Comparison of ENCODE assay signal across 31 cellular contexts in the genomic region with DNA sequence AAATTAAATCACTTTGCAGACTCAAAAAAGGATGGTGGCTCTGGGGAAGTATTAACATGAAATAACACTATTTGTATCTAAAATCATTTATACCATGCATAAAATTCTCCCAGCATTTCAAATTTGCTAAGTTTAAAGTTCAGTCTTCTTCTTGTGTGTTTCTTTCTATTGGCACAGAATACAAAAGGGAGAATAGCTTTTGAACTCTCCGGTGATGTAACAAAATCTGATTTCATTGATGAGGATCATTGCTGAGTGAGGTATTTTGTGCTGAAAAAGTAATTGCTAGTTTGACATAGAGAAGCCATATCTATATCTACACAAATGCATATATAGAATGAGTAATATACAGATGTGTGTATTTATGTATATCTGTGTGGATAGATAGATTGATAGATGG.
"Had no signal": no experiment of that assay in that cellular context is flagged by ENCODE, and none has a peak within 500 bp of the region (broad histone marks: within the 10 kb centered on the region; RNA-seq: fewer than 3 reads in every experiment).

No MANE protein-coding gene starts in this region.

- H3K27me3 ChIP-seq: SJCRH30 had no signal

- ATAC-seq: Panc1, Right ventricle myocardium inferior, SK-N-SH treated with all-trans-retinoic acid at 6 μM for 48 hours, T-cell had no signal

- H2AFZ ChIP-seq: PC-9 had no signal

- H3K9me3 Mint-ChIP-seq: T-cell had no signal

- DNase-seq: Karpas-422, MM.1S, MV-4-11, NCI-H1092, NCI-H1105, NCI-H1417 treated with DMSO at 0.1 percent for 48 hours, NCI-H1436 treated with DMSO at 0.1 percent for 48 hours, NCI-H1694 treated with DMSO at 0.1 percent for 48 hours, NCI-H187 treated with DMSO at 0.1 percent for 48 hours, NCI-H2029, NCI-H2081, NCI-H2171 treated with DMSO at 0.1 percent for 48 hours, NCI-H2227 treated with DMSO at 0.1 percent for 48 hours, NCI-H345, NCI-H446, NCI-H510A treated with DMSO at 0.1 percent for 48 hours, NCI-H524 treated with DMSO at 0.1 percent for 48 hours, NCI-H69, NCI-H748 treated with DMSO at 0.1 percent for 48 hours, NCI-H82, PC-9, SHP77, SIG-M5, SJCRH30, T-cell had no signal

- H3K36me3 Mint-ChIP-seq: T-cell had no signal

- H3K4me2 ChIP-seq: PC-9 had no signal

- FAIRE-seq: RCC 7860 had no signal

- H3K9me3 ChIP-seq: SJCRH30 had no signal

- H3K27ac ChIP-seq: PC-9, RWPE1, SJCRH30, SK-N-MC had no signal

- H3K27ac Mint-ChIP-seq: T-cell had no signal

- H3K36me3 ChIP-seq: SJCRH30 had no signal

- H3K4me3 Mint-ChIP-seq: T-cell had no signal

- H3K4me3 ChIP-seq: PC-9, SJCRH30, SK-N-MC had no signal
